In genomic region chr17:15096511-15096910, GRCh38 we compare ENCODE assay signal across 8 cellular contexts.
"Had no signal": no experiment of that assay in that cellular context is flagged by ENCODE, and none has a peak within 500 bp of the region (broad histone marks: within the 10 kb centered on the region; RNA-seq: fewer than 3 reads in every experiment).

No MANE protein-coding gene starts in this region.

- H3K4me1 ChIP-seq: HAP-1 had no signal

- ATAC-seq: HCT116, HepG2 had no signal

- H3K4me3 ChIP-seq: GM23248, HAP-1 had no signal

- H3K9ac ChIP-seq: GM23248 had no signal

- H3K27ac ChIP-seq: GM23248, HL-60 had no signal

- H3K36me3 ChIP-seq: HAP-1 had no signal

- DNase-seq: GM23248, GOT3, H7, HFFc6 had no signal

- H3K9me3 ChIP-seq: HAP-1 had no signal
